In the genomic region with DNA sequence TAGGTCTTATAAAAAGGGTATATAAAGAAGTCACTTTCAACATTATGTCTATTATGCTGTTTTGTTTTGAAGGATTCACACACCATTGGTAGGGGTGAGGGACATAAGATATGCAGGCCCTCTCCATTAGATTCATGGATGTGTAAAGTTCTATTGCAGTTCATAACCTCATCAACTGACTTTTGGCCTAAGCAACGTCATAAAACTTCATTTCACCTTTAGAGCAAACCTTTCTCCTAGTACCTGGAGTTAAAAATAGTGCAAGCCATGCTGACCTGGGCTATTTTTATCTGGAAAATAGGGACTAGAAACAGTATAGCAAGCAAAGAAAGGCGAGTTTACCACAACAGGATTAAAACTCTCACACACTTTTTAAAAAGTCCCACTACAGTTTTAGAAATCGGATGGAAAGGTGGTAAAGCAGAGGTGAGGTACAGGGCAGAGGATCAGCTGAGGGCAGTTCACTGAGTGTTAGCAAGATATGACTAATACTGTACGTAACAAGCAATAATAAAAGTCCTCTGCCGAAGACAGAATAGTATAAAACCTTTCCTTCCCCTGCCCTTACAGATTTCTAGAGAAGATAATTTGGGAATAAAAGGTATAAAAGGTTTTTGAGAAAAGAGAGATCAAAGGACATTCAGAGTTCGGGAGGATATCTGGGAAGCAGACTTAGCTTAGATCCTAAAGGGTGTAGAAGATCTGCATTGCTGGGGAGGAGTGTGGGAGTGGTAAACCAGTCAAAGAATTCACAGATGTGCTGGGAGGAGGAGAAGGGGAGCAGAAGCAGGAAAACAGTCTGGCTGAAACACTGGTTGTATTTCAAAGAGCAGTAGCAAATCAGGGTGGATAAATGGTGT, we compare ENCODE assay signal across 8 cellular contexts. TPM values are rescaled to one million over a fixed set of nuclear protein-coding genes. Genes with fewer than 3 reads are reported as not detected.
DNase-seq lines count a peak whose midpoint lies in the region; ATAC-seq lines count a peak whose summit lies in the region.

No MANE protein-coding gene starts in this region.

- H3K27ac ChIP-seq in SJCRH30 = no peak overlapping the region

- peak; percentile 57 for DNase-seq in HT1080 (ENCODE audit: low read depth)
- DNase-seq in renal cortical epithelial cell (ENCODE audit: low read depth) = peak; percentile 62
- no peak for DNase-seq in NCI-H69 (lab: John Stamatoyannopoulos, UW)
- DNase-seq in NCI-H526 treated with DMSO at 0.1 percent for 48 hours (lab: John Stamatoyannopoulos, UW) = no peak
- DNase-seq in SJCRH30 = no peak

- no peaks in the 10 kb centered on the region for H3K9me3 ChIP-seq in SJCRH30 (replicated peaks)

- no peaks in the 10 kb centered on the region for H3K4me1 ChIP-seq in SJCRH30

- peaks cover 6% of the 10 kb centered on the region for H3K36me3 ChIP-seq in SJCRH30

- no peak overlapping the region for H3K4me3 ChIP-seq in SJCRH30

- no peaks in the 10 kb centered on the region for H3K27me3 ChIP-seq in SJCRH30

- ATAC-seq in GM18909 (IDR thresholded peaks at IDR 0.05; ENCODE audit: poor library complexity, unreplicated experiment) = peak; percentile 53
- peak; percentile 76 for ATAC-seq in esophagus mucosa
- ATAC-seq in HG03039 (IDR thresholded peaks at IDR 0.05; ENCODE audit: unreplicated experiment) = no peak

RNA-seq across cellular contexts. Expression of a gene that starts 14.3 kb away (rescaled TPM):
- total RNA-seq in HT1080 (2014; rRNA removed; shearing (Covaris generic)) = 24.9 and 25.8 TPM in 2 replicates
- polyA plus RNA-seq in HT1080 (2015; cell fraction: cytosol; rRNA removed) = 27.3 and 33.7 TPM in 2 replicates
- polyA plus RNA-seq in HT1080 (2015; cell fraction: nucleus; rRNA removed) = 17.9 and 21.7 TPM in 2 replicates
- total RNA-seq in esophagus mucosa = 16.7 TPM
- 115 and 142 TPM in 2 replicates for total RNA-seq in renal cortical epithelial cell
- total RNA-seq in SJCRH30 (2014; rRNA removed; shearing (Covaris generic)) = 23.8 and 26.7 TPM in 2 replicates

Comparison
In these comparisons a context has a peak if more than half of its experiments do, and no peak if none do; other contexts are left out.
1. DNase-seq: peak in HT1080 (single experiment) and renal cortical epithelial cell (single experiment); none in NCI-H69 (single experiment), NCI-H526 treated with DMSO at 0.1 percent for 48 hours (single experiment) and SJCRH30 (0 of 2).